Comparison of ENCODE assay signal across 12 cellular contexts in genomic region chr2:197240018-197240712, GRCh38.
DNase-seq lines count a peak whose midpoint lies in the region; ATAC-seq and TF ChIP-seq lines count a peak whose summit lies in the region.
"Had no signal": no experiment of that assay in that cellular context is flagged by ENCODE, and none has a peak within 500 bp of the region (broad histone marks: within the 10 kb centered on the region; RNA-seq: fewer than 3 reads in every experiment).

No MANE protein-coding gene starts in this region.

- intact Hi-C loops in ascending aorta (cut with DNase I): no loop called here

- H3K27ac Mint-ChIP-seq in brain: peak overlapping the region in 4 of 5 experiments; percentile 34 to 67 (median 54)
- H3K27ac Mint-ChIP-seq in stimulated activated naive CD8-positive, alpha-beta T cell treated with anti-CD3 and anti-CD28 coated beads, Interleukin-15, amount 100 ng/mL, for 72 hours: peak overlapping the region; percentile 78 to 93

- H3K4me1 ChIP-seq in ascending aorta: peaks cover 0 to 11% of the 10 kb centered on the region in 2 donors

- H3K4me3 ChIP-seq in ascending aorta: no peak overlapping the region
- H3K4me3 ChIP-seq: SJSA1, smooth muscle cell had no signal

- H3K36me3 Mint-ChIP-seq in activated T-cell treated with anti-CD3 and anti-CD28 coated beads, Interleukin-2, amount 50 U/mL, for 4 hours (ENCODE audit: insufficient read depth): peaks cover 4% of the 10 kb centered on the region
- no peaks in the 10 kb centered on the region for H3K36me3 Mint-ChIP-seq in brain

- no peaks in the 10 kb centered on the region for H3K27me3 Mint-ChIP-seq in activated T-cell treated with anti-CD3 and anti-CD28 coated beads, Interleukin-2, amount 50 U/mL, for 4 hours (ENCODE audit: low read depth)
- H3K27me3 Mint-ChIP-seq in brain: no peaks in the 10 kb centered on the region
- H3K27me3 Mint-ChIP-seq in stimulated activated naive CD8-positive, alpha-beta T cell treated with anti-CD3 and anti-CD28 coated beads, Interleukin-15, amount 100 ng/mL, for 72 hours: no peaks in the 10 kb centered on the region

- H3K4me1 Mint-ChIP-seq in activated T-cell treated with anti-CD3 and anti-CD28 coated beads, Interleukin-2, amount 50 U/mL, for 4 hours (ENCODE audit: low read depth): peaks cover 84% of the 10 kb centered on the region
- peaks cover 38% of the 10 kb centered on the region for H3K4me1 Mint-ChIP-seq in brain
- peaks cover 84% of the 10 kb centered on the region for H3K4me1 Mint-ChIP-seq in stimulated activated naive CD8-positive, alpha-beta T cell treated with anti-CD3 and anti-CD28 coated beads, Interleukin-15, amount 100 ng/mL, for 72 hours

- H3K4me3 Mint-ChIP-seq in activated T-cell treated with anti-CD3 and anti-CD28 coated beads, Interleukin-2, amount 50 U/mL, for 4 hours: peak overlapping the region; percentile 57
- no peak overlapping the region for H3K4me3 Mint-ChIP-seq in brain
- peak overlapping the region; percentile 77 to 86 for H3K4me3 Mint-ChIP-seq in stimulated activated naive CD8-positive, alpha-beta T cell treated with anti-CD3 and anti-CD28 coated beads, Interleukin-15, amount 100 ng/mL, for 72 hours

- H3K27ac ChIP-seq in ascending aorta: no peak overlapping the region
- H3K27ac ChIP-seq: brain microvascular endothelial cell, SJSA1 had no signal

- H3K27me3 ChIP-seq in ascending aorta: no peaks in the 10 kb centered on the region
- H3K27me3 ChIP-seq: brain microvascular endothelial cell, SJSA1 had no signal

- DNase-seq in activated T-cell treated with anti-CD3 and anti-CD28 coated beads, Interleukin-2, amount 50 U/mL, for 4 hours: no peak
- no peak for DNase-seq in activated T-cell treated with anti-CD3 and anti-CD28 coated beads for 4 hours
- peak; percentile 43 for DNase-seq in MV-4-11 (lab: John Stamatoyannopoulos, UW)
- DNase-seq in stimulated activated naive CD8-positive, alpha-beta T cell treated with anti-CD3 and anti-CD28 coated beads, Interleukin-15, amount 100 ng/mL, for 72 hours: no peak
- DNase-seq in NCI-H524 (lab: John Stamatoyannopoulos, UW): no peak
- DNase-seq in ascending aorta (ENCODE audit: low spot score in 2 of 2): no peak
- DNase-seq: brain microvascular endothelial cell, NCI-H446 treated with DMSO at 0.1 percent for 48 hours had no signal

- no peaks in the 10 kb centered on the region for H3K36me3 ChIP-seq in ascending aorta
- H3K36me3 ChIP-seq: brain microvascular endothelial cell, SJSA1 had no signal

- H3K9me3 Mint-ChIP-seq in activated T-cell treated with anti-CD3 and anti-CD28 coated beads, Interleukin-2, amount 50 U/mL, for 4 hours: no peaks in the 10 kb centered on the region
- H3K9me3 Mint-ChIP-seq in brain: peaks cover 0 to 3% (median 0%) of the 10 kb centered on the region in 5 experiments
- no peaks in the 10 kb centered on the region for H3K9me3 Mint-ChIP-seq in stimulated activated naive CD8-positive, alpha-beta T cell treated with anti-CD3 and anti-CD28 coated beads, Interleukin-15, amount 100 ng/mL, for 72 hours

- H3K9me3 ChIP-seq in ascending aorta: no peaks in the 10 kb centered on the region
- H3K9me3 ChIP-seq: SJSA1 had no signal

- TF ChIP-seq CTCF in brain (conservative IDR thresholded peaks at IDR 0.05) (no peak), ascending aorta (IDR thresholded peaks at IDR 0.05) (no peak)

- no peak for ATAC-seq in activated T-cell treated with anti-CD3 and anti-CD28 coated beads, Interleukin-2, amount 50 U/mL, for 4 hours
- peak; percentile 40 for ATAC-seq in stimulated activated naive CD8-positive, alpha-beta T cell treated with anti-CD3 and anti-CD28 coated beads, Interleukin-15, amount 100 ng/mL, for 72 hours
- no peak for ATAC-seq in GM21515 (IDR thresholded peaks at IDR 0.05; ENCODE audit: unreplicated experiment)

Comparison
In these comparisons a context has a peak if more than half of its experiments do, and no peak if none do; other contexts are left out.
1. H3K4me3 Mint-ChIP-seq: peak in activated T-cell treated with anti-CD3 and anti-CD28 coated beads, Interleukin-2, amount 50 U/mL, for 4 hours (single experiment) and stimulated activated naive CD8-positive, alpha-beta T cell treated with anti-CD3 and anti-CD28 coated beads, Interleukin-15, amount 100 ng/mL, for 72 hours (2 of 2); none in brain (0 of 5).